19 cellular contexts compared by ENCODE assay signal in genomic region chr3:4147719-4148118, GRCh38.
A peak's percentile ranks its signal among the peaks of the same experiment; 100 is the strongest.
DNase-seq lines count a peak whose midpoint lies in the region; ATAC-seq, FAIRE-seq and TF ChIP-seq lines count a peak whose summit lies in the region.
"Had no signal": no experiment of that assay in that cellular context is flagged by ENCODE, and none has a peak within 500 bp of the region (broad histone marks: within the 10 kb centered on the region; RNA-seq: fewer than 3 reads in every experiment).

No MANE protein-coding gene starts in this region.

- H3K18ac ChIP-seq in IMR-90 (ENCODE audit: low read depth, low read length): no peak overlapping the region

- no peak overlapping the region for H2BK120ac ChIP-seq in IMR-90 (ENCODE audit: low read depth, low read length)

- no peak overlapping the region for H4K8ac ChIP-seq in IMR-90 (ENCODE audit: low read depth in 2 of 2, low read length in 2 of 2)

- FAIRE-seq in K562 (lab: Jason Lieb, UNC) (no peak), islet of Langerhans (lab: Jason Lieb, UNC) (peak; percentile 99)
- FAIRE-seq: G401.6, GM18507, H54 had no signal

- TF ChIP-seq RAD21 in IMR-90 (IDR thresholded peaks at IDR 0.05; ENCODE audit: low read length): no peak
- no peak for TF ChIP-seq RAD21 in K562 (CRISPR knock-in tag; conservative IDR thresholded peaks at IDR 0.05 in 1 of 2, IDR thresholded peaks at IDR 0.05 in 1 of 2)

- POLR2A ChIA-PET in IMR-90 (lab: Charles Lee; ENCODE audit: unreplicated experiment) (no interaction called here), K562 (lab: Yijun Ruan, JAX) (interaction anchor here (0.6 kb wide), 1 partner anchor 841 kb away, joined by 3 read pairs; no protein-coding TSS in a partner anchor)

- H3K9me3 ChIP-seq in IMR-90 (ENCODE audit: control insufficient read depth, insufficient read depth, low read length): peaks cover 12% of the 10 kb centered on the region
- no peaks in the 10 kb centered on the region for H3K9me3 ChIP-seq in K562 (replicated peaks; ENCODE audit: control insufficient read depth, insufficient read depth, low read depth, low read length)
- H3K9me3 ChIP-seq: BLaER1, Caco-2, HAP-1 had no signal

- no peak overlapping the region for H3K23ac ChIP-seq in IMR-90 (ENCODE audit: low read depth, low read length)

- no peaks in the 10 kb centered on the region for H3K4me1 ChIP-seq in IMR-90 (ENCODE audit: control insufficient read depth, insufficient read depth, low read length)
- no peaks in the 10 kb centered on the region for H3K4me1 ChIP-seq in K562 (replicated peaks in 1 of 2; ENCODE audit: control insufficient read depth in 2 of 2, insufficient read depth in 2 of 2, low read length in 2 of 2)
- H3K4me1 ChIP-seq: BLaER1, Caco-2, HAP-1 had no signal

- H3K4ac ChIP-seq in IMR-90 (ENCODE audit: low read depth, low read length): no peak overlapping the region

- no peak overlapping the region for H4K91ac ChIP-seq in IMR-90 (ENCODE audit: insufficient read depth, low read depth, low read length)

- H3K9me1 ChIP-seq in IMR-90 (ENCODE audit: insufficient read depth, low read length) (no peaks in the 10 kb centered on the region), K562 (ENCODE audit: control insufficient read depth, insufficient read depth, low read length) (no peaks in the 10 kb centered on the region)

- no peak overlapping the region for H2AK9ac ChIP-seq in IMR-90 (replicated peaks; ENCODE audit: low read depth, low read length, poor library complexity)

- H3K9ac ChIP-seq in IMR-90 (ENCODE audit: low read depth, low read length) (no peak overlapping the region), K562 (ENCODE audit: insufficient read depth in 1 of 2, low read depth in 2 of 2, low read length in 2 of 2) (no peak overlapping the region)
- H3K9ac ChIP-seq: BLaER1 had no signal

- no peak overlapping the region for H3K27ac ChIP-seq in IMR-90 (ENCODE audit: insufficient read depth, low read length)
- H3K27ac ChIP-seq in K562 (ENCODE audit: extremely low read depth, low read depth, low read length): no peak overlapping the region
- H3K27ac ChIP-seq: BLaER1, C4-2B had no signal

- no peak for DNase-seq in IMR-90
- no peak for DNase-seq in K562 (ENCODE audit: extremely low read depth in 1 of 4, low spot score in 3 of 4)
- no peak for DNase-seq in cardiac septum (ENCODE audit: low spot score)
- no peak for DNase-seq in GM13977 (ENCODE audit: low spot score)
- no peak for DNase-seq in NCI-H187 (lab: John Stamatoyannopoulos, UW)
- DNase-seq: Caco-2; CD4-positive, CD25-positive, alpha-beta regulatory T cell; CD8-positive, alpha-beta T cell; DMS153; DND-41; GOT3; HFFc6 had no signal

- H2BK5ac ChIP-seq in IMR-90 (ENCODE audit: low read depth, low read length, poor library complexity, severe bottlenecking): no peak overlapping the region

- intact Hi-C loops in IMR-90 (cut with micrococcal nuclease) (no loop called here), K562 (cut with micrococcal nuclease) (no loop called here), cardiac septum (cut with DNase I) (no loop called here)

- H3K56ac ChIP-seq in IMR-90 (ENCODE audit: extremely low read depth, insufficient read depth, low read length): no peak overlapping the region

- BruUV-seq in IMR-90 (replicated peaks; lab: Mats Ljungman, UMichigan) (no TSS peak), K562 (replicated peaks; lab: Mats Ljungman, UMichigan) (no TSS peak)

- TF ChIP-seq EP300 in K562 (IDR thresholded peaks at IDR 0.05; ENCODE audit: low read length): no peak

- H2BK20ac ChIP-seq in IMR-90 (ENCODE audit: low read depth, low read length): no peak overlapping the region

- no peak overlapping the region for H4K5ac ChIP-seq in IMR-90 (ENCODE audit: low read depth, low read length)

- no peaks in the 10 kb centered on the region for H3K79me1 ChIP-seq in IMR-90 (ENCODE audit: low read depth in 1 of 2, low read length in 2 of 2)

- dilution Hi-C loops in IMR-90 (cut with HindIII; ENCODE audit: low sequenced_read_pairs, unreplicated experiment): no loop called here

- H3K27me3 ChIP-seq in IMR-90 (ENCODE audit: control insufficient read depth, insufficient read depth, low read length) (no peaks in the 10 kb centered on the region), K562 (ENCODE audit: control insufficient read depth in 2 of 2, insufficient read depth in 2 of 2, low read length in 2 of 2) (no peaks in the 10 kb centered on the region)
- H3K27me3 ChIP-seq: BLaER1 had no signal

- H3K79me2 ChIP-seq in K562 (ENCODE audit: control insufficient read depth, insufficient read depth, low read length): no peaks in the 10 kb centered on the region

- H2AK5ac ChIP-seq in IMR-90 (ENCODE audit: low read depth, low read length): no peak overlapping the region

- H2AFZ ChIP-seq in IMR-90 (replicated peaks; ENCODE audit: low read length, poor library complexity): no peak overlapping the region
- H2AFZ ChIP-seq in K562 (ENCODE audit: low read depth, low read length): no peak overlapping the region

- H3K4me3 ChIP-seq in IMR-90 (ENCODE audit: insufficient read depth, low read depth, low read length) (no peak overlapping the region), K562 (no peak overlapping the region)
- H3K4me3 ChIP-seq: BLaER1, HAP-1 had no signal

- CTCF ChIA-PET in IMR-90 (lab: Yijun Ruan, JAX) (no interaction called here), K562 (lab: Yijun Ruan, JAX; ENCODE audit: low intra/inter-chr PET ratio) (no interaction called here)

- H3K36me3 ChIP-seq in IMR-90 (ENCODE audit: control insufficient read depth, insufficient read depth, low read length) (no peaks in the 10 kb centered on the region), K562 (ENCODE audit: control insufficient read depth, insufficient read depth, low read length) (no peaks in the 10 kb centered on the region)
- H3K36me3 ChIP-seq: BLaER1, HAP-1 had no signal

- TF ChIP-seq POLR2A in IMR-90 (IDR thresholded peaks at IDR 0.05; ENCODE audit: low read depth, low read length): no peak
- TF ChIP-seq POLR2A in K562 (conservative IDR thresholded peaks at IDR 0.05): no peak

- no peak overlapping the region for H2BK15ac ChIP-seq in IMR-90 (ENCODE audit: low read depth, low read length)

- in situ Hi-C loops in IMR-90 (cut with MboI; ENCODE audit: low sequenced_read_pairs): no loop called here
- in situ Hi-C loops in K562 (cut with MboI): no loop called here
- in situ Hi-C loops in GM13977 (cut with MboI; ENCODE audit: low pct_unique_long_range_greater_than_20kb, low sequenced_read_pairs, unreplicated experiment): no loop called here

- H3K14ac ChIP-seq in IMR-90 (replicated peaks; ENCODE audit: low read depth, low read length): no peak overlapping the region

- no peaks in the 10 kb centered on the region for H4K20me1 ChIP-seq in IMR-90 (ENCODE audit: insufficient read depth, low read length)
- H4K20me1 ChIP-seq in K562 (replicated peaks; ENCODE audit: control insufficient read depth, insufficient read depth, low read length): no peaks in the 10 kb centered on the region
- H4K20me1 ChIP-seq: BLaER1 had no signal

- H3K4me2 ChIP-seq in IMR-90 (ENCODE audit: low read depth, low read length) (no peak overlapping the region), K562 (ENCODE audit: insufficient read depth, low read length) (no peak overlapping the region)
- H3K4me2 ChIP-seq: BLaER1 had no signal

- no CpG with 5 or more reads among the region's 3 CpGs for WGBS in IMR-90 (ENCODE audit: extremely low coverage in 2 of 2, insufficient read length in 1 of 2), 2 experiments
- 0% methylated on average over 3 of the region's 3 CpGs for WGBS in K562 (ENCODE audit: insufficient coverage, low coverage, missing lambda C conversion rate)

- TF ChIP-seq CTCF in IMR-90 (conservative IDR thresholded peaks at IDR 0.05; ENCODE audit: low read depth, low read length) (no peak), K562 (IDR thresholded peaks at IDR 0.05 in 2 of 3, conservative IDR thresholded peaks at IDR 0.05 in 1 of 3; ENCODE audit: insufficient read depth in 2 of 3, low read depth in 1 of 3, low read length in 3 of 3) (no peak), GM13977 (IDR thresholded peaks at IDR 0.05; ENCODE audit: extremely low read depth, insufficient read depth, missing control alignments) (no peak)

- no peak for ATAC-seq in IMR-90 (ENCODE audit: low read depth)
- no peak for ATAC-seq in K562
- ATAC-seq: CD8-positive, alpha-beta T cell had no signal

TF ChIP-seq in IMR-90, 13 proteins besides CTCF, POLR2A, EP300 and RAD21:
- TF ChIP-seq NFE2L2 (IDR thresholded peaks at IDR 0.05; ENCODE audit: low read depth, low read length): no peak
- 0 out of 2 replicates have a peak, but pooled peaks have one; percentile 4 for TF ChIP-seq MAFK (IDR thresholded peaks at IDR 0.05; ENCODE audit: low read depth, low read length)

TF ChIP-seq in K562, 482 proteins besides CTCF, POLR2A, EP300 and RAD21:
- TF ChIP-seq ZNF316 (IDR thresholded peaks at IDR 0.05) (peak; percentile 49; the same call in 1 of the 2 replicates), HIVEP1 (CRISPR knock-in tag; IDR thresholded peaks at IDR 0.05) (no peak), MAFG (tag; conservative IDR thresholded peaks at IDR 0.05) (peak; percentile 16; the same call in 1 of the 2 replicates)
